ENCODE assay signal across 8 cellular contexts in genomic region chr22:42080287-42080686, GRCh38.
A peak's percentile ranks its signal among the peaks of the same experiment; 100 is the strongest.
DNase-seq lines count a peak whose midpoint lies in the region; ATAC-seq and TF ChIP-seq lines count a peak whose summit lies in the region.

No MANE protein-coding gene starts in this region.

- H3F3A ChIP-seq in DOHH2 (ENCODE audit: control insufficient read depth, insufficient read depth) = peaks cover 9% of the 10 kb centered on the region; the same call in 1 of the 2 replicates

- H3K27ac ChIP-seq in DOHH2 (ENCODE audit: low read depth, low read length) (peak overlapping the region; percentile 73), angular gyrus (ENCODE audit: low read depth, low read length) (peak overlapping the region; percentile 96), rectal smooth muscle tissue (ENCODE audit: low read depth, low read length) (peak overlapping the region; percentile 99)

- no peaks in the 10 kb centered on the region for H3K27me3 ChIP-seq in DOHH2 (ENCODE audit: control insufficient read depth, low read length)
- no peaks in the 10 kb centered on the region for H3K27me3 ChIP-seq in rectal smooth muscle tissue (ENCODE audit: control insufficient read depth, insufficient read depth, low read length)

- no peak for ATAC-seq in HG03045 (IDR thresholded peaks at IDR 0.05; ENCODE audit: unreplicated experiment)

- peak overlapping the region; percentile 46 for H3K9ac ChIP-seq in rectal smooth muscle tissue (ENCODE audit: low read length)

- H3K36me3 ChIP-seq in DOHH2 (ENCODE audit: control insufficient read depth, low read length) = peaks cover 41% of the 10 kb centered on the region
- H3K36me3 ChIP-seq in rectal smooth muscle tissue (ENCODE audit: control insufficient read depth, insufficient read depth, low read length) = peaks cover 4% of the 10 kb centered on the region

- H4K20me1 ChIP-seq in DOHH2 (ENCODE audit: control insufficient read depth, insufficient read depth, low read depth, low read length) = no peaks in the 10 kb centered on the region

- H3K4me1 ChIP-seq in DOHH2 (ENCODE audit: control insufficient read depth, low read length) = peaks cover 21% of the 10 kb centered on the region
- peaks cover 14% of the 10 kb centered on the region for H3K4me1 ChIP-seq in rectal smooth muscle tissue (ENCODE audit: control insufficient read depth, insufficient read depth, low read length)

- H3K4me3 ChIP-seq in DOHH2 (ENCODE audit: low read length) (peak overlapping the region; percentile 95), NB4 (ENCODE audit: low read depth, low read length) (peak overlapping the region; percentile 93), rectal smooth muscle tissue (ENCODE audit: low read length) (peak overlapping the region; percentile 83)

- no peaks in the 10 kb centered on the region for H3K9me2 ChIP-seq in DOHH2 (replicated peaks; ENCODE audit: control insufficient read depth, low read length)

- TF ChIP-seq CTCF in DOHH2 (IDR thresholded peaks at IDR 0.05; ENCODE audit: low read depth, low read length, poor library complexity, severe bottlenecking) (no peak), NB4 (IDR thresholded peaks at IDR 0.05; ENCODE audit: low read depth, low read length) (no peak)

- H3K79me2 ChIP-seq in DOHH2 (ENCODE audit: control insufficient read depth, low read length) = peaks cover 52% of the 10 kb centered on the region

- H3K9me3 ChIP-seq in DOHH2 (ENCODE audit: control insufficient read depth, insufficient read depth, low read length) = no peaks in the 10 kb centered on the region

- peak overlapping the region; percentile 90 for H3K4me2 ChIP-seq in DOHH2 (ENCODE audit: low read length)

- DNase-seq in NB4 (ENCODE audit: low read depth) (peak; percentile 21), hippocampal formation (lab: John Stamatoyannopoulos, UW) (peak; percentile 20 to 39), GM19240 (ENCODE audit: insufficient read length, low spot score) (no peak), NCI-H2029 (lab: John Stamatoyannopoulos, UW) (no peak)

- TF ChIP-seq POLR2A in NB4 (IDR thresholded peaks at IDR 0.05; ENCODE audit: extremely low read depth, insufficient read length) = no peak

Comparison
In these comparisons a context has a peak if more than half of its experiments do, and no peak if none do; other contexts are left out.
1. DNase-seq: peak in NB4 (single experiment) and hippocampal formation (2 of 2); none in GM19240 (single experiment) and NCI-H2029 (single experiment).
2. Peak in every context shown above with its lines, with median percentiles within 50 percentile points of each other: H3K27ac ChIP-seq and H3K4me3 ChIP-seq.